ENCODE assay signal across 8 cellular contexts in the genomic region with DNA sequence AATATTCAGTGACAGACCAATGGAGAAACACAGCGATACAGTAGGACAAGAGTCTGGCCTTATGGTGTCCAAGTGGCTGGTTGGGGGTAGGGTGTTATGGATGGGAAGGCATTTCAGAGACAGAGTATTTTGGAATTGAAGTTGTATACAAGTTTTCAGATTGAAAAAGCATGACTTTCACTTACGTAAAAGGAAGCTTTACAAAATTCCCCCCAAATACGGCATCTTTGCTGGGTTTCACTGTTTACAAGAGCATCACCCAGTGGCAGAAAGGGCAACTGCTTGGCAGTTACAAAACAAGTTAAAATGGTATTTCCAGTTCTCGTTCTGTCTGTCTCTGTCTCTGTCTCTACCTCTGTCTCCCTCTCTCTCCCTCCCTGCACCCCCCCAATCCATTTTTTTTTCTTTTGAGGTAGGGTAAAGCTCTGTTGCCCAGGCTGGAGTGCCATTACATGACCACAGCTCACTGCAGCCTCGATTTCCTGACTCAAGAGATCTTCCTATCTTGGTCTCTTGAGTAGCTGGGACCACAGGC.
DNase-seq lines count a peak whose midpoint lies in the region; ATAC-seq and TF ChIP-seq lines count a peak whose summit lies in the region.

No MANE protein-coding gene starts in this region.

- TF ChIP-seq CTCF in fibroblast of mammary gland (conservative IDR thresholded peaks at IDR 0.05; ENCODE audit: control insufficient read depth, insufficient read depth, low read depth, low read length), result peak; percentile 86
- peak in 10 of 11 experiments; percentile 8 to 54 (median 44) for TF ChIP-seq CTCF in spleen (IDR thresholded peaks at IDR 0.05 in 8 of 11, conservative IDR thresholded peaks at IDR 0.05 in 3 of 11)

- no peaks in the 10 kb centered on the region for H3K36me3 ChIP-seq in spleen

- no peak overlapping the region for H3K27ac ChIP-seq in spleen

- WGBS in spleen, 5 donors, result 35 to 42% (median 39%) methylated on average over 5 of the region's 5 CpGs

- no peak for TF ChIP-seq POLR2A in spleen (IDR thresholded peaks at IDR 0.05)

- ATAC-seq in GM19351 (IDR thresholded peaks at IDR 0.05; ENCODE audit: unreplicated experiment) (peak; percentile 39), HG03378 (IDR thresholded peaks at IDR 0.05; ENCODE audit: unreplicated experiment) (peak; percentile 50)

- H3K4me3 ChIP-seq in fibroblast of mammary gland (ENCODE audit: control insufficient read depth, low read depth, low read length) (no peak overlapping the region), spleen (no peak overlapping the region)

- intact Hi-C loops in spleen (cut with DNase I; ENCODE audit: low total_unique reads), result no loop called here

- in situ Hi-C loops in G401 (cut with HindIII; ENCODE audit: low sequenced_read_pairs) (no loop called here), SK-MEL-5 (cut with HindIII; ENCODE audit: low pct_unique_long_range_greater_than_20kb, low sequenced_read_pairs) (no loop called here)

- no peaks in the 10 kb centered on the region for H3K9me3 ChIP-seq in spleen

- peaks cover 0 to 17% (median 0%) of the 10 kb centered on the region in 7 donors for H3K27me3 ChIP-seq in spleen (replicated peaks in 1 of 7)

- DNase-seq in G401 (ENCODE audit: low spot score), result peak; percentile 19
- peak; percentile 56 for DNase-seq in SK-MEL-5 (ENCODE audit: low read depth, low spot score)
- peak; percentile 62 for DNase-seq in fibroblast of mammary gland (ENCODE audit: low read depth)
- no peak for DNase-seq in spleen
- DNase-seq in DMS79 (lab: John Stamatoyannopoulos, UW), result no peak
- DNase-seq in HPDE6-E6E7 (ENCODE audit: extremely low spot score), result no peak

- peaks cover 0 to 5% (median 0%) of the 10 kb centered on the region in 6 donors for H3K4me1 ChIP-seq in spleen

Comparison
In these comparisons a context has a peak if more than half of its experiments do, and no peak if none do; other contexts are left out.
1. DNase-seq: peak in G401 (single experiment), SK-MEL-5 (single experiment) and fibroblast of mammary gland (single experiment); none in spleen (single experiment), DMS79 (single experiment) and HPDE6-E6E7 (single experiment).